1 cellular context compared by ENCODE assay signal in the genomic region with DNA sequence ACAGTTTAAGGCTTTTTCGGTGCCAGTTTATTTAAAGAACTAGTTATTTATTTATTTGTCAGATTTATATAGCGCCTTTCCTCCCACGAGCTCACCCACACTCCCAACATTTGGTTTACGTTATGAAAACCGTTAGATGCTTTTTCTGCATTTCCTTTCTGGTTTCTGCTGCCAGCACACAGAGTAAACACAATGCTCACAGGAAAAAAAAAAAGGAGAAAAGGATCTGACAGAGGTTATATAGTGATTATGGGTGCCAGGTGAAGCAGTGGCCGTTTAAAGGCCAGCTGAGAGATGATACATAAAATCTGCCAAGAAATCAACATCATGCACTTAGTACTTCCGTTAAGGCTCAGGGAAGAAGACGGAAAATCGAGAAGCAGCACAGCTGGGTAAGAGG.
TF ChIP-seq lines count a peak whose summit lies in the region.

No MANE protein-coding gene starts in this region.

TF ChIP-seq in GM23338, 12 proteins besides CTCF, POLR2A, EP300 and RAD21 (continued from another document):
- TF ChIP-seq, protein P1, sequence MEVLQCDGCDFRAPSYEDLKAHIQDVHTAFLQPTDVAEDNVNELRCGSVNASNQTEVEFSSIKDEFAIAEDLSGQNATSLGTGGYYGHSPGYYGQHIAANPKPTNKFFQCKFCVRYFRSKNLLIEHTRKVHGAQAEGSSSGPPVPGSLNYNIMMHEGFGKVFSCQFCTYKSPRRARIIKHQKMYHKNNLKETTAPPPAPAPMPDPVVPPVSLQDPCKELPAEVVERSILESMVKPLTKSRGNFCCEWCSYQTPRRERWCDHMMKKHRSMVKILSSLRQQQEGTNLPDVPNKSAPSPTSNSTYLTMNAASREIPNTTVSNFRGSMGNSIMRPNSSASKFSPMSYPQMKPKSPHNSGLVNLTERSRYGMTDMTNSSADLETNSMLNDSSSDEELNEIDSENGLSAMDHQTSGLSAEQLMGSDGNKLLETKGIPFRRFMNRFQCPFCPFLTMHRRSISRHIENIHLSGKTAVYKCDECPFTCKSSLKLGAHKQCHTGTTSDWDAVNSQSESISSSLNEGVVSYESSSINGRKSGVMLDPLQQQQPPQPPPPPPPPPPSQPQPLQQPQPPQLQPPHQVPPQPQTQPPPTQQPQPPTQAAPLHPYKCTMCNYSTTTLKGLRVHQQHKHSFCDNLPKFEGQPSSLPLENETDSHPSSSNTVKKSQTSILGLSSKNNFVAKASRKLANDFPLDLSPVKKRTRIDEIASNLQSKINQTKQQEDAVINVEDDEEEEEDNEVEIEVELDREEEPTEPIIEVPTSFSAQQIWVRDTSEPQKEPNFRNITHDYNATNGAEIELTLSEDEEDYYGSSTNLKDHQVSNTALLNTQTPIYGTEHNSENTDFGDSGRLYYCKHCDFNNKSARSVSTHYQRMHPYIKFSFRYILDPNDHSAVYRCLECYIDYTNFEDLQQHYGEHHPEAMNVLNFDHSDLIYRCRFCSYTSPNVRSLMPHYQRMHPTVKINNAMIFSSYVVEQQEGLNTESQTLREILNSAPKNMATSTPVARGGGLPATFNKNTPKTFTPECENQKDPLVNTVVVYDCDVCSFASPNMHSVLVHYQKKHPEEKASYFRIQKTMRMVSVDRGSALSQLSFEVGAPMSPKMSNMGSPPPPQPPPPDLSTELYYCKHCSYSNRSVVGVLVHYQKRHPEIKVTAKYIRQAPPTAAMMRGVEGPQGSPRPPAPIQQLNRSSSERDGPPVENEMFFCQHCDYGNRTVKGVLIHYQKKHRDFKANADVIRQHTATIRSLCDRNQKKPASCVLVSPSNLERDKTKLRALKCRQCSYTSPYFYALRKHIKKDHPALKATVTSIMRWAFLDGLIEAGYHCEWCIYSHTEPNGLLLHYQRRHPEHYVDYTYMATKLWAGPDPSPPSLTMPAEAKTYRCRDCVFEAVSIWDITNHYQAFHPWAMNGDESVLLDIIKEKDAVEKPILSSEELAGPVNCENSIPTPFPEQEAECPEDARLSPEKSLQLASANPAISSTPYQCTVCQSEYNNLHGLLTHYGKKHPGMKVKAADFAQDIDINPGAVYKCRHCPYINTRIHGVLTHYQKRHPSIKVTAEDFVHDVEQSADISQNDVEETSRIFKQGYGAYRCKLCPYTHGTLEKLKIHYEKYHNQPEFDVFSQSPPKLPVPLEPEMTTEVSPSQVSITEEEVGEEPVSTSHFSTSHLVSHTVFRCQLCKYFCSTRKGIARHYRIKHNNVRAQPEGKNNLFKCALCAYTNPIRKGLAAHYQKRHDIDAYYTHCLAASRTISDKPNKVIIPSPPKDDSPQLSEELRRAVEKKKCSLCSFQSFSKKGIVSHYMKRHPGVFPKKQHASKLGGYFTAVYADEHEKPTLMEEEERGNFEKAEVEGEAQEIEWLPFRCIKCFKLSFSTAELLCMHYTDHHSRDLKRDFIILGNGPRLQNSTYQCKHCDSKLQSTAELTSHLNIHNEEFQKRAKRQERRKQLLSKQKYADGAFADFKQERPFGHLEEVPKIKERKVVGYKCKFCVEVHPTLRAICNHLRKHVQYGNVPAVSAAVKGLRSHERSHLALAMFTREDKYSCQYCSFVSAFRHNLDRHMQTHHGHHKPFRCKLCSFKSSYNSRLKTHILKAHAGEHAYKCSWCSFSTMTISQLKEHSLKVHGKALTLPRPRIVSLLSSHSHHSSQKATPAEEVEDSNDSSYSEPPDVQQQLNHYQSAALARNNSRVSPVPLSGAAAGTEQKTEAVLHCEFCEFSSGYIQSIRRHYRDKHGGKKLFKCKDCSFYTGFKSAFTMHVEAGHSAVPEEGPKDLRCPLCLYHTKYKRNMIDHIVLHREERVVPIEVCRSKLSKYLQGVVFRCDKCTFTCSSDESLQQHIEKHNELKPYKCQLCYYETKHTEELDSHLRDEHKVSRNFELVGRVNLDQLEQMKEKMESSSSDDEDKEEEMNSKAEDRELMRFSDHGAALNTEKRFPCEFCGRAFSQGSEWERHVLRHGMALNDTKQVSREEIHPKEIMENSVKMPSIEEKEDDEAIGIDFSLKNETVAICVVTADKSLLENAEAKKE (CRISPR knock-in tag; IDR thresholded peaks at IDR 0.05), result no peak
- TF ChIP-seq CREB1 (CRISPR knock-in tag; IDR thresholded peaks at IDR 0.05; ENCODE audit: low read depth) (no peak), POLR2AphosphoS5 (IDR thresholded peaks at IDR 0.05; ENCODE audit: low read depth) (no peak), ZNF331 (CRISPR knock-in tag; IDR thresholded peaks at IDR 0.05; ENCODE audit: low read depth) (no peak), JUNB (IDR thresholded peaks at IDR 0.05; ENCODE audit: unreplicated experiment) (no peak), NANOG (IDR thresholded peaks at IDR 0.05; ENCODE audit: borderline replicate concordance) (no peak)
TF ChIP-seq in GM23338: peak in this region for 0.
